ENCODE assay signal across 17 cellular contexts in the genomic region with DNA sequence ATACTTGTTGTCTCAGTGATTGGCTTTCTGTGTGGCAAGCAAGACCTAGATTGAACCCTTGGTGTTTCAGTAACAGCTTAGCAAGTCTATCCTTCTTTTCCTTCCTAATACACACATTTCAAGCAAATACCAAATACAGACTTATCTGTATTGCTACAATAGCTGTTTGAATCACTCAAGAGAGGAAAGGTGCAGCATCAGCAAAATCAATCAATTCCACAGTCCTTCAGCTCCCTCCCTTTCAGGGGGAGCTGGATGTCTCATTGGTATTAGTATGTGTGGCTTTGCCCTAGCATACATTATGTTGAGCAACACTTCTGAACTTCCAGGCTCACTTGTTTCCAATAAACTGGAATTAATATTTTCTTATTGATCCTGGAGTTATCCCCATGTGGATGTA.
"Had no signal": no experiment of that assay in that cellular context is flagged by ENCODE, and none has a peak within 500 bp of the region (broad histone marks: within the 10 kb centered on the region; RNA-seq: fewer than 3 reads in every experiment).

No MANE protein-coding gene starts in this region.

- DNase-seq: effector memory CD4-positive, alpha-beta T cell; esophagus squamous epithelium; foreskin melanocyte; heart left ventricle; hippocampal formation; left colon; left ventricle myocardium superior; naive thymus-derived CD8-positive, alpha-beta T cell; nucleus accumbens; ovary; right cardiac atrium; stimulated activated CD4-positive, alpha-beta T cell treated with anti-CD3 and anti-CD28 coated beads, Interleukin-4, amount 100 ng/mL, for 24 hours; tibial artery; upper lobe of left lung; uterus had no signal

- H3K4me1 ChIP-seq: esophagus squamous epithelium, heart left ventricle, upper lobe of left lung, uterus had no signal

- H3K4me3 ChIP-seq: esophagus squamous epithelium, heart left ventricle, ovary, tibial artery, upper lobe of left lung, uterus had no signal

- H3K27ac ChIP-seq: epithelial cell of prostate, esophagus squamous epithelium, heart left ventricle, ovary, tibial artery, upper lobe of left lung, uterus had no signal

- H3K36me3 ChIP-seq: esophagus squamous epithelium, heart left ventricle, ovary, tibial artery, upper lobe of left lung, uterus had no signal

- ATAC-seq: heart left ventricle; left colon; left ventricle myocardium superior; naive thymus-derived CD8-positive, alpha-beta T cell; right cardiac atrium; stimulated activated memory B cell treated with anti-CD40 and anti-IgM and Interleukin-4, amounts not matched to agents 10 μg/mL and 1 μg/mL and 100 μg/mL, for 72 hours had no signal

- H3K27me3 ChIP-seq: esophagus squamous epithelium, heart left ventricle, ovary, tibial artery, upper lobe of left lung, uterus had no signal

- H3K9me3 ChIP-seq: esophagus squamous epithelium, heart left ventricle, ovary, tibial artery, upper lobe of left lung, uterus had no signal
